1 cellular context compared by ENCODE assay signal in genomic region chr1:156693858-156694562, GRCh38.
TF ChIP-seq lines count a peak whose summit lies in the region.

No MANE protein-coding gene starts in this region.

TF ChIP-seq in K562, 482 proteins besides CTCF, POLR2A, EP300 and RAD21 (continued from another document and continues in another):
- TF ChIP-seq MTA3 (IDR thresholded peaks at IDR 0.05; ENCODE audit: borderline replicate concordance) (peak; percentile 48; the same call in 1 of the 2 replicates), PYGO2 (tag; IDR thresholded peaks at IDR 0.05) (peak; percentile 52; the same call in 1 of the 2 replicates), SLC30A9 (CRISPR knock-in tag; IDR thresholded peaks at IDR 0.05) (no peak), RFX5 (IDR thresholded peaks at IDR 0.05; ENCODE audit: low read depth, low read length) (no peak), SRSF7 (optimal IDR thresholded peaks at IDR 0.05; ENCODE audit: low read depth, low read length) (no peak), CCAR2 (IDR thresholded peaks at IDR 0.05; ENCODE audit: low read depth, low read length) (no peak), CBFA2T2 (conservative IDR thresholded peaks at IDR 0.05) (no peak), DACH1 (IDR thresholded peaks at IDR 0.05; ENCODE audit: partially characterized antibody) (no peak), ZNF717 (CRISPR knock-in tag; IDR thresholded peaks at IDR 0.05) (peak; percentile 58; the same call in 1 of the 2 replicates), SMAD1 (IDR thresholded peaks at IDR 0.05; ENCODE audit: low read depth, low read length, partially characterized antibody) (no peak), SP1 (CRISPR knock-in tag; IDR thresholded peaks at IDR 0.05) (no peak), ZKSCAN8 (CRISPR knock-in tag; IDR thresholded peaks at IDR 0.05) (peak; percentile 48; the same call in 1 of the 2 replicates), SMARCE1 (IDR thresholded peaks at IDR 0.05) (0 out of 2 replicates have a peak, but pooled peaks have one; percentile 29), JUN (IDR thresholded peaks at IDR 0.05; ENCODE audit: borderline replicate concordance, low read depth, low read length) (peak; percentile 30; the same call in 1 of the 2 replicates), JUN (CRISPR knock-in tag; IDR thresholded peaks at IDR 0.05; ENCODE audit: borderline replicate concordance) (no peak), TAF15 (IDR thresholded peaks at IDR 0.05; ENCODE audit: low read depth, low read length) (no peak), HIVEP1 (CRISPR knock-in tag; IDR thresholded peaks at IDR 0.05) (no peak), ARHGAP35 (IDR thresholded peaks at IDR 0.05; ENCODE audit: partially characterized antibody) (no peak), ADNP (tag; IDR thresholded peaks at IDR 0.05) (no peak), ZSCAN32 (CRISPR knock-in tag; IDR thresholded peaks at IDR 0.05) (no peak), ZNF174 (CRISPR knock-in tag; IDR thresholded peaks at IDR 0.05) (no peak), ZNF408 (CRISPR knock-in tag; IDR thresholded peaks at IDR 0.05; ENCODE audit: low read depth) (no peak), ETS1 (conservative IDR thresholded peaks at IDR 0.05; ENCODE audit: control insufficient read depth, low read depth, low read length) (no peak), NFXL1 (CRISPR knock-in tag; IDR thresholded peaks at IDR 0.05) (no peak), HDAC6 (IDR thresholded peaks at IDR 0.05; ENCODE audit: low read depth, low read length) (no peak), MTA2 (IDR thresholded peaks at IDR 0.05; ENCODE audit: low read depth) (no peak), NFE2L1 (tag; IDR thresholded peaks at IDR 0.05; ENCODE audit: borderline replicate concordance, low read depth) (peak; percentile 26; the same call in 1 of the 2 replicates), DLX4 (CRISPR knock-in tag; IDR thresholded peaks at IDR 0.05) (no peak), EP400 (IDR thresholded peaks at IDR 0.05) (no peak), ZNF347 (CRISPR knock-in tag; IDR thresholded peaks at IDR 0.05; ENCODE audit: low read depth) (no peak), MED1 (CRISPR knock-in tag; IDR thresholded peaks at IDR 0.05; ENCODE audit: borderline replicate concordance) (no peak), HNRNPLL (IDR thresholded peaks at IDR 0.05; ENCODE audit: low read depth, low read length, poor library complexity, severe bottlenecking) (no peak), SUPT5H (IDR thresholded peaks at IDR 0.05) (0 out of 2 replicates have a peak, but pooled peaks have one; percentile 29), ZNF431 (CRISPR knock-in tag; IDR thresholded peaks at IDR 0.05) (no peak), ZNF436 (CRISPR knock-in tag; IDR thresholded peaks at IDR 0.05) (no peak), NFIC (IDR thresholded peaks at IDR 0.05) (no peak), ZNF3 (CRISPR knock-in tag; IDR thresholded peaks at IDR 0.05) (no peak), FOXP1 (CRISPR knock-in tag; IDR thresholded peaks at IDR 0.05) (no peak), RNF219 (CRISPR knock-in tag; IDR thresholded peaks at IDR 0.05) (no peak), KDM5B (IDR thresholded peaks at IDR 0.05; ENCODE audit: insufficient replicate concordance, low read depth, low read length) (peak; percentile 47)
- TF ChIP-seq, protein P1, sequence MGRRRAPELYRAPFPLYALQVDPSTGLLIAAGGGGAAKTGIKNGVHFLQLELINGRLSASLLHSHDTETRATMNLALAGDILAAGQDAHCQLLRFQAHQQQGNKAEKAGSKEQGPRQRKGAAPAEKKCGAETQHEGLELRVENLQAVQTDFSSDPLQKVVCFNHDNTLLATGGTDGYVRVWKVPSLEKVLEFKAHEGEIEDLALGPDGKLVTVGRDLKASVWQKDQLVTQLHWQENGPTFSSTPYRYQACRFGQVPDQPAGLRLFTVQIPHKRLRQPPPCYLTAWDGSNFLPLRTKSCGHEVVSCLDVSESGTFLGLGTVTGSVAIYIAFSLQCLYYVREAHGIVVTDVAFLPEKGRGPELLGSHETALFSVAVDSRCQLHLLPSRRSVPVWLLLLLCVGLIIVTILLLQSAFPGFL (CRISPR knock-in tag; IDR thresholded peaks at IDR 0.05) = no peak
- TF ChIP-seq, protein P2, sequence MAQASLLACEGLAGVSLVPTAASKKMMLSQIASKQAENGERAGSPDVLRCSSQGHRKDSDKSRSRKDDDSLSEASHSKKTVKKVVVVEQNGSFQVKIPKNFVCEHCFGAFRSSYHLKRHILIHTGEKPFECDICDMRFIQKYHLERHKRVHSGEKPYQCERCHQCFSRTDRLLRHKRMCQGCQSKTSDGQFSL (CRISPR knock-in tag; IDR thresholded peaks at IDR 0.05) = no peak
- TF ChIP-seq, protein P2 (tag; IDR thresholded peaks at IDR 0.05) = peak; percentile 64 to 91
- TF ChIP-seq, protein P3, sequence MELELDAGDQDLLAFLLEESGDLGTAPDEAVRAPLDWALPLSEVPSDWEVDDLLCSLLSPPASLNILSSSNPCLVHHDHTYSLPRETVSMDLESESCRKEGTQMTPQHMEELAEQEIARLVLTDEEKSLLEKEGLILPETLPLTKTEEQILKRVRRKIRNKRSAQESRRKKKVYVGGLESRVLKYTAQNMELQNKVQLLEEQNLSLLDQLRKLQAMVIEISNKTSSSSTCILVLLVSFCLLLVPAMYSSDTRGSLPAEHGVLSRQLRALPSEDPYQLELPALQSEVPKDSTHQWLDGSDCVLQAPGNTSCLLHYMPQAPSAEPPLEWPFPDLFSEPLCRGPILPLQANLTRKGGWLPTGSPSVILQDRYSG (tag; conservative IDR thresholded peaks at IDR 0.05; ENCODE audit: low read depth) = peak; percentile 92
- TF ChIP-seq, protein P4, sequence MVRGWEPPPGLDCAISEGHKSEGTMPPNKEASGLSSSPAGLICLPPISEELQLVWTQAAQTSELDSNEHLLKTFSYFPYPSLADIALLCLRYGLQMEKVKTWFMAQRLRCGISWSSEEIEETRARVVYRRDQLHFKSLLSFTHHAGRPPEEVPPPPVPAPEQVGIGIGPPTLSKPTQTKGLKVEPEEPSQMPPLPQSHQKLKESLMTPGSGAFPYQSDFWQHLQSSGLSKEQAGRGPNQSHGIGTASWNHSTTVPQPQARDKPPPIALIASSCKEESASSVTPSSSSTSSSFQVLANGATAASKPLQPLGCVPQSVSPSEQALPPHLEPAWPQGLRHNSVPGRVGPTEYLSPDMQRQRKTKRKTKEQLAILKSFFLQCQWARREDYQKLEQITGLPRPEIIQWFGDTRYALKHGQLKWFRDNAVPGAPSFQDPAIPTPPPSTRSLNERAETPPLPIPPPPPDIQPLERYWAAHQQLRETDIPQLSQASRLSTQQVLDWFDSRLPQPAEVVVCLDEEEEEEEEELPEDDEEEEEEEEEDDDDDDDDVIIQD (CRISPR knock-in tag; IDR thresholded peaks at IDR 0.05) = no peak
- TF ChIP-seq, protein P5, sequence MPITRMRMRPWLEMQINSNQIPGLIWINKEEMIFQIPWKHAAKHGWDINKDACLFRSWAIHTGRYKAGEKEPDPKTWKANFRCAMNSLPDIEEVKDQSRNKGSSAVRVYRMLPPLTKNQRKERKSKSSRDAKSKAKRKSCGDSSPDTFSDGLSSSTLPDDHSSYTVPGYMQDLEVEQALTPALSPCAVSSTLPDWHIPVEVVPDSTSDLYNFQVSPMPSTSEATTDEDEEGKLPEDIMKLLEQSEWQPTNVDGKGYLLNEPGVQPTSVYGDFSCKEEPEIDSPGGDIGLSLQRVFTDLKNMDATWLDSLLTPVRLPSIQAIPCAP (CRISPR knock-in tag; IDR thresholded peaks at IDR 0.05; ENCODE audit: borderline replicate concordance) = no peak
- TF ChIP-seq, protein P6, sequence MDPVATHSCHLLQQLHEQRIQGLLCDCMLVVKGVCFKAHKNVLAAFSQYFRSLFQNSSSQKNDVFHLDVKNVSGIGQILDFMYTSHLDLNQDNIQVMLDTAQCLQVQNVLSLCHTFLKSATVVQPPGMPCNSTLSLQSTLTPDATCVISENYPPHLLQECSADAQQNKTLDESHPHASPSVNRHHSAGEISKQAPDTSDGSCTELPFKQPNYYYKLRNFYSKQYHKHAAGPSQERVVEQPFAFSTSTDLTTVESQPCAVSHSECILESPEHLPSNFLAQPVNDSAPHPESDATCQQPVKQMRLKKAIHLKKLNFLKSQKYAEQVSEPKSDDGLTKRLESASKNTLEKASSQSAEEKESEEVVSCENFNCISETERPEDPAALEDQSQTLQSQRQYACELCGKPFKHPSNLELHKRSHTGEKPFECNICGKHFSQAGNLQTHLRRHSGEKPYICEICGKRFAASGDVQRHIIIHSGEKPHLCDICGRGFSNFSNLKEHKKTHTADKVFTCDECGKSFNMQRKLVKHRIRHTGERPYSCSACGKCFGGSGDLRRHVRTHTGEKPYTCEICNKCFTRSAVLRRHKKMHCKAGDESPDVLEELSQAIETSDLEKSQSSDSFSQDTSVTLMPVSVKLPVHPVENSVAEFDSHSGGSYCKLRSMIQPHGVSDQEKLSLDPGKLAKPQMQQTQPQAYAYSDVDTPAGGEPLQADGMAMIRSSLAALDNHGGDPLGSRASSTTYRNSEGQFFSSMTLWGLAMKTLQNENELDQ (CRISPR knock-in tag; IDR thresholded peaks at IDR 0.05; ENCODE audit: borderline replicate concordance) = no peak
- TF ChIP-seq, protein P7, sequence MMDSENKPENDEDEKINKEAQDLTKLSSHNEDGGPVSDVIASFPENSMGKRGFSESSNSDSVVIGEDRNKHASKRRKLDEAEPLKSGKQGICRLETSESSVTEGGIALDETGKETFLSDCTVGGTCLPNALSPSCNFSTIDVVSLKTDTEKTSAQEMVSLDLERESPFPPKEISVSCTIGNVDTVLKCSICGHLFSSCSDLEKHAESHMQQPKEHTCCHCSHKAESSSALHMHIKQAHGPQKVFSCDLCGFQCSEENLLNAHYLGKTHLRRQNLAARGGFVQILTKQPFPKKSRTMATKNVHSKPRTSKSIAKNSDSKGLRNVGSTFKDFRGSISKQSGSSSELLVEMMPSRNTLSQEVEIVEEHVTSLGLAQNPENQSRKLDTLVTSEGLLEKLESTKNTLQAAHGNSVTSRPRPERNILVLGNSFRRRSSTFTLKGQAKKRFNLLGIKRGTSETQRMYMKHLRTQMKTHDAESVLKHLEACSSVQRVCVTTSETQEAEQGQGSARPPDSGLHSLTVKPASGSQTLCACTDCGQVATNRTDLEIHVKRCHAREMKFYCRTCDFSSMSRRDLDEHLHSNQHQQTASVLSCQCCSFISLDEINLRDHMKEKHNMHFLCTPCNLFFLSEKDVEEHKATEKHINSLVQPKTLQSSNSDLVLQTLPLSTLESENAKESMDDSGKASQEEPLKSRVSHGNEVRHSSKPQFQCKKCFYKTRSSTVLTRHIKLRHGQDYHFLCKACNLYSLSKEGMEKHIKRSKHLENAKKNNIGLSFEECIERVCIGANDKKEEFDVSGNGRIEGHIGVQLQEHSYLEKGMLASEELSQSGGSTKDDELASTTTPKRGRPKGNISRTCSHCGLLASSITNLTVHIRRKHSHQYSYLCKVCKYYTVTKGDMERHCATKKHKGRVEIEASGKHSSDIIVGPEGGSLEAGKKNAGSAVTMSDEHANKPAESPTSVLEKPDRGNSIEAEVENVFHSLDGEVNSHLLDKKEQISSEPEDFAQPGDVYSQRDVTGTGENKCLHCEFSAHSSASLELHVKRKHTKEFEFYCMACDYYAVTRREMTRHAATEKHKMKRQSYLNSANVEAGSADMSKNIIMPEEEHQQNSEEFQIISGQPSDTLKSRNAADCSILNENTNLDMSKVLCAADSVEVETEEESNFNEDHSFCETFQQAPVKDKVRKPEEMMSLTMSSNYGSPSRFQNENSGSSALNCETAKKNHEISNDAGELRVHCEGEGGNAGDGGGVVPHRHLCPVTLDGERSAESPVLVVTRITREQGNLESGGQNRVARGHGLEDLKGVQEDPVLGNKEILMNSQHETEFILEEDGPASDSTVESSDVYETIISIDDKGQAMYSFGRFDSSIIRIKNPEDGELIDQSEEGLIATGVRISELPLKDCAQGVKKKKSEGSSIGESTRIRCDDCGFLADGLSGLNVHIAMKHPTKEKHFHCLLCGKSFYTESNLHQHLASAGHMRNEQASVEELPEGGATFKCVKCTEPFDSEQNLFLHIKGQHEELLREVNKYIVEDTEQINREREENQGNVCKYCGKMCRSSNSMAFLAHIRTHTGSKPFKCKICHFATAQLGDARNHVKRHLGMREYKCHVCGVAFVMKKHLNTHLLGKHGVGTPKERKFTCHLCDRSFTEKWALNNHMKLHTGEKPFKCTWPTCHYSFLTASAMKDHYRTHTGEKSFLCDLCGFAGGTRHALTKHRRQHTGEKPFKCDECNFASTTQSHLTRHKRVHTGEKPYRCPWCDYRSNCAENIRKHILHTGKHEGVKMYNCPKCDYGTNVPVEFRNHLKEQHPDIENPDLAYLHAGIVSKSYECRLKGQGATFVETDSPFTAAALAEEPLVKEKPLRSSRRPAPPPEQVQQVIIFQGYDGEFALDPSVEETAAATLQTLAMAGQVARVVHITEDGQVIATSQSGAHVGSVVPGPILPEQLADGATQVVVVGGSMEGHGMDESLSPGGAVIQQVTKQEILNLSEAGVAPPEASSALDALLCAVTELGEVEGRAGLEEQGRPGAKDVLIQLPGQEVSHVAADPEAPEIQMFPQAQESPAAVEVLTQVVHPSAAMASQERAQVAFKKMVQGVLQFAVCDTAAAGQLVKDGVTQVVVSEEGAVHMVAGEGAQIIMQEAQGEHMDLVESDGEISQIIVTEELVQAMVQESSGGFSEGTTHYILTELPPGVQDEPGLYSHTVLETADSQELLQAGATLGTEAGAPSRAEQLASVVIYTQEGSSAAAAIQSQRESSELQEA (IDR thresholded peaks at IDR 0.05; ENCODE audit: low read depth) = no peak
